2 cellular contexts compared by ENCODE assay signal in the genomic region with DNA sequence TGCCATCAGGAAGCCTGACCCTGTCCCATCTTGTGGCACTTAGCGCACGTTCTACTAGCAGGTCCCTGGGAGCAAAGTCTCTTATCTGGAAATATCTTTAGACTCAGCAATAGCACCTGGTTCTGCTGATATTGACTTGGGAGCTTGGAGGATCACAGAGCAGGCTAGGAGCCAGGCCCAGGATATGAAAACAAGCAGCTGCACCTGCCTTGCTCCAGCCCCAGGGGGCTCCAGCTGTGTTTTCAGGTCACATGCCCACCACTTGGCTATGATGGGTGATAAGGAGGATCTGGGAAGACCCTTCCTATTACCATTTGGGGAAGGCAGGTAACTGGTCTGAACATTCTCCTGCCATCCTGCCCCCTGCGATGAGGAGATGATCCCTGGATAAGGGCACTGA.
TF ChIP-seq lines count a peak whose summit lies in the region.

No MANE protein-coding gene starts in this region.

TF ChIP-seq in SK-N-SH treated with all-trans-retinoic acid at 6 μM for 48 hours, 23 proteins besides CTCF, POLR2A, EP300 and RAD21 (continued from another document):
- TF ChIP-seq, protein P1, sequence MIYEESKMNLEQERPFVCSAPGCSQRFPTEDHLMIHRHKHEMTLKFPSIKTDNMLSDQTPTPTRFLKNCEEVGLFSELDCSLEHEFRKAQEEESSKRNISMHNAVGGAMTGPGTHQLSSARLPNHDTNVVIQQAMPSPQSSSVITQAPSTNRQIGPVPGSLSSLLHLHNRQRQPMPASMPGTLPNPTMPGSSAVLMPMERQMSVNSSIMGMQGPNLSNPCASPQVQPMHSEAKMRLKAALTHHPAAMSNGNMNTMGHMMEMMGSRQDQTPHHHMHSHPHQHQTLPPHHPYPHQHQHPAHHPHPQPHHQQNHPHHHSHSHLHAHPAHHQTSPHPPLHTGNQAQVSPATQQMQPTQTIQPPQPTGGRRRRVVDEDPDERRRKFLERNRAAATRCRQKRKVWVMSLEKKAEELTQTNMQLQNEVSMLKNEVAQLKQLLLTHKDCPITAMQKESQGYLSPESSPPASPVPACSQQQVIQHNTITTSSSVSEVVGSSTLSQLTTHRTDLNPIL (CRISPR knock-in tag; IDR thresholded peaks at IDR 0.05; ENCODE audit: low read depth): no peak
- TF ChIP-seq PPARA (CRISPR knock-in tag; IDR thresholded peaks at IDR 0.05; ENCODE audit: borderline replicate concordance) (no peak), ARNTL (CRISPR knock-in tag; IDR thresholded peaks at IDR 0.05; ENCODE audit: borderline replicate concordance, low read depth) (no peak)
- TF ChIP-seq, protein P2, sequence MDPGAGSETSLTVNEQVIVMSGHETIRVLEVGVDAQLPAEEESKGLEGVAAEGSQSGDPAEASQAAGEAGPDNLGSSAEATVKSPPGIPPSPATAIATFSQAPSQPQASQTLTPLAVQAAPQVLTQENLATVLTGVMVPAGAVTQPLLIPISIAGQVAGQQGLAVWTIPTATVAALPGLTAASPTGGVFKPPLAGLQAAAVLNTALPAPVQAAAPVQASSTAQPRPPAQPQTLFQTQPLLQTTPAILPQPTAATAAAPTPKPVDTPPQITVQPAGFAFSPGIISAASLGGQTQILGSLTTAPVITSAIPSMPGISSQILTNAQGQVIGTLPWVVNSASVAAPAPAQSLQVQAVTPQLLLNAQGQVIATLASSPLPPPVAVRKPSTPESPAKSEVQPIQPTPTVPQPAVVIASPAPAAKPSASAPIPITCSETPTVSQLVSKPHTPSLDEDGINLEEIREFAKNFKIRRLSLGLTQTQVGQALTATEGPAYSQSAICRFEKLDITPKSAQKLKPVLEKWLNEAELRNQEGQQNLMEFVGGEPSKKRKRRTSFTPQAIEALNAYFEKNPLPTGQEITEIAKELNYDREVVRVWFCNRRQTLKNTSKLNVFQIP (CRISPR knock-in tag; IDR thresholded peaks at IDR 0.05; ENCODE audit: borderline replicate concordance, low read depth): no peak
- TF ChIP-seq, protein P3, sequence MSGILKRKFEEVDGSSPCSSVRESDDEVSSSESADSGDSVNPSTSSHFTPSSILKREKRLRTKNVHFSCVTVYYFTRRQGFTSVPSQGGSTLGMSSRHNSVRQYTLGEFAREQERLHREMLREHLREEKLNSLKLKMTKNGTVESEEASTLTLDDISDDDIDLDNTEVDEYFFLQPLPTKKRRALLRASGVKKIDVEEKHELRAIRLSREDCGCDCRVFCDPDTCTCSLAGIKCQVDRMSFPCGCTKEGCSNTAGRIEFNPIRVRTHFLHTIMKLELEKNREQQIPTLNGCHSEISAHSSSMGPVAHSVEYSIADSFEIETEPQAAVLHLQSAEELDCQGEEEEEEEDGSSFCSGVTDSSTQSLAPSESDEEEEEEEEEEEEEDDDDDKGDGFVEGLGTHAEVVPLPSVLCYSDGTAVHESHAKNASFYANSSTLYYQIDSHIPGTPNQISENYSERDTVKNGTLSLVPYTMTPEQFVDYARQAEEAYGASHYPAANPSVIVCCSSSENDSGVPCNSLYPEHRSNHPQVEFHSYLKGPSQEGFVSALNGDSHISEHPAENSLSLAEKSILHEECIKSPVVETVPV (CRISPR knock-in tag; IDR thresholded peaks at IDR 0.05): no peak

TF ChIP-seq in GM12878, 131 proteins besides CTCF, POLR2A, EP300 and RAD21 (continued from another document):
- TF ChIP-seq, protein P4, sequence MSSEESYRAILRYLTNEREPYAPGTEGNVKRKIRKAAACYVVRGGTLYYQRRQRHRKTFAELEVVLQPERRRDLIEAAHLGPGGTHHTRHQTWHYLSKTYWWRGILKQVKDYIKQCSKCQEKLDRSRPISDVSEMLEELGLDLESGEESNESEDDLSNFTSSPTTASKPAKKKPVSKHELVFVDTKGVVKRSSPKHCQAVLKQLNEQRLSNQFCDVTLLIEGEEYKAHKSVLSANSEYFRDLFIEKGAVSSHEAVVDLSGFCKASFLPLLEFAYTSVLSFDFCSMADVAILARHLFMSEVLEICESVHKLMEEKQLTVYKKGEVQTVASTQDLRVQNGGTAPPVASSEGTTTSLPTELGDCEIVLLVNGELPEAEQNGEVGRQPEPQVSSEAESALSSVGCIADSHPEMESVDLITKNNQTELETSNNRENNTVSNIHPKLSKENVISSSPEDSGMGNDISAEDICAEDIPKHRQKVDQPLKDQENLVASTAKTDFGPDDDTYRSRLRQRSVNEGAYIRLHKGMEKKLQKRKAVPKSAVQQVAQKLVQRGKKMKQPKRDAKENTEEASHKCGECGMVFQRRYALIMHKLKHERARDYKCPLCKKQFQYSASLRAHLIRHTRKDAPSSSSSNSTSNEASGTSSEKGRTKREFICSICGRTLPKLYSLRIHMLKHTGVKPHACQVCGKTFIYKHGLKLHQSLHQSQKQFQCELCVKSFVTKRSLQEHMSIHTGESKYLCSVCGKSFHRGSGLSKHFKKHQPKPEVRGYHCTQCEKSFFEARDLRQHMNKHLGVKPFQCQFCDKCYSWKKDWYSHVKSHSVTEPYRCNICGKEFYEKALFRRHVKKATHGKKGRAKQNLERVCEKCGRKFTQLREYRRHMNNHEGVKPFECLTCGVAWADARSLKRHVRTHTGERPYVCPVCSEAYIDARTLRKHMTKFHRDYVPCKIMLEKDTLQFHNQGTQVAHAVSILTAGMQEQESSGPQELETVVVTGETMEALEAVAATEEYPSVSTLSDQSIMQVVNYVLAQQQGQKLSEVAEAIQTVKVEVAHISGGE (CRISPR knock-in tag; IDR thresholded peaks at IDR 0.05): no peak
- no peak for TF ChIP-seq TCF7 (IDR thresholded peaks at IDR 0.05; ENCODE audit: borderline replicate concordance)
- TF ChIP-seq CBX5 (IDR thresholded peaks at IDR 0.05; ENCODE audit: low read depth): no peak
- no peak for TF ChIP-seq YY1 (IDR thresholded peaks at IDR 0.05; ENCODE audit: low read depth, low read length)
